1 cellular context compared by ENCODE assay signal in the genomic region with DNA sequence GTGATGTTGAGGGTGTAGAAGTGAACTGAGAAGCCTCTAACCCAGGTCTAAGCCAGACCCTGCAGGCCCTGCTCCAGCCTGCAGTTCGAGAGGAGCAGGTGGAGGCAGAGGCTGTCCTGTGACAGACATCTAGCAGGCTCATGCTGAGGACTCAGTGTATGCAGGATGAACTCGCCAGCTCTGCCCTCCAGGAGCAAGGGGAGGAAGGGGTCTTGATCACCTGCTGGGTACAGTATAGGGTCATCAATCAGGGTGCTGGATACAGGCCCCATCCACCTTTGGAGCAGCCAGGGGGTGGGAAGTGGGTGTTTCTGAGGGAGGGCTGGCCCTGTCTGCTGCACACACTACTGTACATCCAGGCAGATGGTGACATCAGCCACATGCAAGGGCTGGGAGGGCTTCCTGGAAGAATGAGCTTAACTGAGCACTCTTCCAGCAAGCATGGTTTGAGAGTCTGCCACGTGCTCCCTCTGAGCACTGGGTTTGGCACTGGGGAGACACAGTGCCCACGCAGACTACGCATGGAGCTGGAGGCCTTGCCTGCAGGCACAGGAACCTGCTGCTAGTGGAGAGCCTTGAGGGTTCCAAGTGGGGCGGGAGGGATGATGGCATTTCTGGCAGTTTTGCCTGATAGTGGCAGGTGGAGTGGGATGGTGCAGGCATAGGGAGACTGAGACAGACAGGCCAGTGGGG.
TF ChIP-seq lines count a peak whose summit lies in the region.

No MANE protein-coding gene starts in this region.

TF ChIP-seq in H1, 55 proteins besides CTCF, POLR2A, EP300 and RAD21:
- TF ChIP-seq HDAC6 (IDR thresholded peaks at IDR 0.05; ENCODE audit: low read depth, low read length) (no peak), EGR1 (IDR thresholded peaks at IDR 0.05; ENCODE audit: borderline replicate concordance, low read depth, low read length) (no peak), NRF1 (IDR thresholded peaks at IDR 0.05; ENCODE audit: low read depth, low read length) (no peak), YY1 (IDR thresholded peaks at IDR 0.05; ENCODE audit: low read depth, low read length) (no peak), BRCA1 (IDR thresholded peaks at IDR 0.05; ENCODE audit: low read depth, low read length) (no peak), SP4 (IDR thresholded peaks at IDR 0.05; ENCODE audit: low read length) (no peak), FOSL1 (IDR thresholded peaks at IDR 0.05; ENCODE audit: insufficient read depth, low read depth, low read length) (no peak), NANOG (IDR thresholded peaks at IDR 0.05; ENCODE audit: insufficient read depth, low read depth, low read length, poor library complexity, severe bottlenecking) (no peak), GABPA (IDR thresholded peaks at IDR 0.05; ENCODE audit: borderline replicate concordance, insufficient read depth, low read length) (no peak), JUND (IDR thresholded peaks at IDR 0.05; ENCODE audit: low read length) (no peak), POLR2AphosphoS5 (IDR thresholded peaks at IDR 0.05; ENCODE audit: low read depth, low read length) (no peak), JUN (IDR thresholded peaks at IDR 0.05; ENCODE audit: low read depth, low read length) (no peak), MAFK (IDR thresholded peaks at IDR 0.05; ENCODE audit: low read depth, low read length) (no peak), RFX5 (IDR thresholded peaks at IDR 0.05; ENCODE audit: borderline replicate concordance, low read depth, low read length) (no peak), HDAC2 (IDR thresholded peaks at IDR 0.05; ENCODE audit: borderline replicate concordance in 1 of 2, low read depth in 2 of 2, low read length in 2 of 2) (no peak), SP1 (IDR thresholded peaks at IDR 0.05; ENCODE audit: low read depth, low read length) (no peak)
- TF ChIP-seq, protein P1, sequence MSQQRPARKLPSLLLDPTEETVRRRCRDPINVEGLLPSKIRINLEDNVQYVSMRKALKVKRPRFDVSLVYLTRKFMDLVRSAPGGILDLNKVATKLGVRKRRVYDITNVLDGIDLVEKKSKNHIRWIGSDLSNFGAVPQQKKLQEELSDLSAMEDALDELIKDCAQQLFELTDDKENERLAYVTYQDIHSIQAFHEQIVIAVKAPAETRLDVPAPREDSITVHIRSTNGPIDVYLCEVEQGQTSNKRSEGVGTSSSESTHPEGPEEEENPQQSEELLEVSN (IDR thresholded peaks at IDR 0.05), result no peak
- TF ChIP-seq, protein P2, sequence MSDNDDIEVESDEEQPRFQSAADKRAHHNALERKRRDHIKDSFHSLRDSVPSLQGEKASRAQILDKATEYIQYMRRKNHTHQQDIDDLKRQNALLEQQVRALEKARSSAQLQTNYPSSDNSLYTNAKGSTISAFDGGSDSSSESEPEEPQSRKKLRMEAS (IDR thresholded peaks at IDR 0.05), result no peak
